12 cellular contexts compared by ENCODE assay signal in the genomic region with DNA sequence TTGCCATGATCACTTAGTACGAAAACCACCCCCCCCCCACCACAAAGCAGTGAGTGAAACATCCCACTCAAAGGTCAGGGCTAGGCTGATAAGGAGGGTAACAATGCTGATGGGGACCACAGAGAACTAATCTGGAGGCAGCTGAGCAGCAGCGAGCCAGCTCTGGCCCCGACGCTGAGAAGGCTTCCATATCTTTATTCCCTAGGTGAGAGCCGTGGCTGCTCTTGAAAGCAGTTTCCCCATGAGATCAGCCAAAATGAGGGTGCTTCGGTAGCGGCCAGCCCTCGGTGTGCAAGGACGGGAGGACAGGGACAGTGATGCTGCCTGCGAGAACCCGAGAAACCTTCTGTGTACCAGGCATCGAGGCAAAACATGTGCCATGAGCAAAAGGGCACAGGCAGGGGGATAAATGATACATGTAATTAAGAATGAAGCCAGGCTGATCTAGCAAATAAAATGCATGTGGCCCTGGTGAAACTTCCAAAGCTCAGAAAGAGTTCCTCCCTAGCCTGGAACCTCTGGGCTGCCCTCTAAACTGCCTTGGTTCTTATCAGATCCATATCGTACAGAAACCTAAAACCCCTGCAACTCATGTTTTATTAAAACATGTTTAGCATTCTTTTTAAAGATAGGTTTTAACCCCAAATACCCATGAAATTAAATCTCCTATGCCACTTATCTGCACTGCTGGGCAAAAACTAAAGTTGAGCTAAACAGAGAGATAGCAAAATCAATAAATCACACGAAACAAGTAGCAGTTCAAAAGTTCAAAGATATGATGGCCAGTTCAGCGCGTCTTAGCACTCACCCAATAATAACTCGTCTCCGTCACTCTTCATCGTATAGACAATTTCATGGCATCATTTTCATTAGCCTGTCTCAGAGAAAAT.
DNase-seq lines count a peak whose midpoint lies in the region; ATAC-seq and TF ChIP-seq lines count a peak whose summit lies in the region.
"Had no signal": no experiment of that assay in that cellular context is flagged by ENCODE, and none has a peak within 500 bp of the region (broad histone marks: within the 10 kb centered on the region; RNA-seq: fewer than 3 reads in every experiment).

No MANE protein-coding gene starts in this region.

- no peak for ATAC-seq in WTC11
- peak in 6 of 8 donors; percentile 15 to 58 (median 32) for ATAC-seq in heart right ventricle
- ATAC-seq in GM18498 (IDR thresholded peaks at IDR 0.05; ENCODE audit: unreplicated experiment) = no peak

- peak overlapping the region; percentile 53 for H3K27ac Mint-ChIP-seq in WTC11
- H3K27ac Mint-ChIP-seq: activated T-helper 2 cell treated with anti-CD3 and anti-CD28 coated beads, Interferon-gamma antibody, Interleukin-2, Interleukin-4, amounts not matched to agents 10 μg/mL and 5 μg/mL and 100 μg/mL, durations not matched to agents 14 hours and 24 hours and 36 hours had no signal

- H3K4me1 ChIP-seq in heart right ventricle (peaks cover 8 to 81% (median 43%) of the 10 kb centered on the region in 9 donors), parathyroid adenoma (no peaks in the 10 kb centered on the region)
- H3K4me1 ChIP-seq: prostate gland had no signal

- POLR2A ChIA-PET in WTC11 (lab: Charles Lee) = interaction anchor here (0.8 kb wide), 1 partner anchor 11 kb away, joined by 3 read pairs; no protein-coding TSS in a partner anchor

- no peak overlapping the region for H3K4me3 Mint-ChIP-seq in WTC11

- no peaks in the 10 kb centered on the region for H3K9me3 Mint-ChIP-seq in WTC11
- H3K9me3 Mint-ChIP-seq: activated T-helper 2 cell treated with anti-CD3 and anti-CD28 coated beads, Interferon-gamma antibody, Interleukin-2, Interleukin-4, amounts not matched to agents 10 μg/mL and 5 μg/mL and 100 μg/mL, durations not matched to agents 14 hours and 24 hours and 36 hours had no signal

- no peaks in the 10 kb centered on the region for H3K9me3 ChIP-seq in heart right ventricle
- no peaks in the 10 kb centered on the region for H3K9me3 ChIP-seq in parathyroid adenoma (ENCODE audit: control insufficient read depth, low read length)
- H3K9me3 ChIP-seq: prostate gland had no signal

- intact Hi-C loops in heart right ventricle (cut with DNase I) = loop anchor here in 5 of 10 donors (2.0 to 10.0 kb wide), 8 partner anchors 39 to 339 kb away; partner anchors contain the start of gene FOXP1 (in 3 of the 5)

- CTCF ChIA-PET in WTC11 (lab: Charles Lee) = interaction anchor here (0.7 to 1.1 kb wide), 2 partner anchors 51 to 1249 kb away, joined by 3 read pairs; no protein-coding TSS in a partner anchor

- peaks cover 65% of the 10 kb centered on the region for H3K4me1 Mint-ChIP-seq in WTC11

- no peaks in the 10 kb centered on the region for H3K36me3 Mint-ChIP-seq in WTC11

- no peaks in the 10 kb centered on the region for H3K36me3 ChIP-seq in heart right ventricle
- no peaks in the 10 kb centered on the region for H3K36me3 ChIP-seq in parathyroid adenoma (ENCODE audit: control insufficient read depth, insufficient read depth, low read length)
- H3K36me3 ChIP-seq: prostate gland had no signal

- TF ChIP-seq CTCF in WTC11 (IDR thresholded peaks at IDR 0.05) (no peak), heart right ventricle (IDR thresholded peaks at IDR 0.05) (no peak), parathyroid adenoma (IDR thresholded peaks at IDR 0.05) (no peak)

- H3K27ac ChIP-seq in heart right ventricle (peak overlapping the region in 9 of 10 donors; percentile 4 to 82 (median 69)), parathyroid adenoma (no peak overlapping the region), substantia nigra (ENCODE audit: low read depth, low read length, poor library complexity, severe bottlenecking) (no peak overlapping the region)

- WGBS in heart right ventricle, 2 donors = 35 to 52% methylated on average over 19 of the region's 19 CpGs

- H3K4me3 ChIP-seq in heart right ventricle = peak overlapping the region in 3 of 10 donors; percentile 1 to 40 (median 1)
- H3K4me3 ChIP-seq in parathyroid adenoma (ENCODE audit: low read depth, low read length) = no peak overlapping the region
- H3K4me3 ChIP-seq: prostate gland had no signal

- H3K79me2 ChIP-seq in parathyroid adenoma = no peaks in the 10 kb centered on the region

- DNase-seq in ELF-1 (ENCODE audit: low read depth, low spot score) (peak; percentile 33), WTC11 (ENCODE audit: low spot score) (no peak), heart right ventricle (no peak), dedifferentiated amniotic fluid mesenchymal stem cell (ENCODE audit: extremely low spot score) (no peak), NCI-H2227 treated with DMSO at 0.1 percent for 48 hours (lab: John Stamatoyannopoulos, UW) (no peak), substantia nigra (lab: John Stamatoyannopoulos, UW) (no peak)
- DNase-seq: effector CD8-positive, alpha-beta T cell; MM.1S had no signal

- no peaks in the 10 kb centered on the region for H3K27me3 Mint-ChIP-seq in WTC11 (ENCODE audit: low read depth)

- H3K27me3 ChIP-seq in heart right ventricle (no peaks in the 10 kb centered on the region), parathyroid adenoma (ENCODE audit: control insufficient read depth, insufficient read depth, low read length) (no peaks in the 10 kb centered on the region)

- H3K9ac ChIP-seq in parathyroid adenoma = no peak overlapping the region

- H3K4me2 ChIP-seq in parathyroid adenoma (ENCODE audit: low read length) = no peak overlapping the region

- H2AFZ ChIP-seq in parathyroid adenoma = peak overlapping the region; percentile 14

TF ChIP-seq in WTC11, 78 proteins besides CTCF, POLR2A, EP300 and RAD21:
- TF ChIP-seq, protein P1, sequence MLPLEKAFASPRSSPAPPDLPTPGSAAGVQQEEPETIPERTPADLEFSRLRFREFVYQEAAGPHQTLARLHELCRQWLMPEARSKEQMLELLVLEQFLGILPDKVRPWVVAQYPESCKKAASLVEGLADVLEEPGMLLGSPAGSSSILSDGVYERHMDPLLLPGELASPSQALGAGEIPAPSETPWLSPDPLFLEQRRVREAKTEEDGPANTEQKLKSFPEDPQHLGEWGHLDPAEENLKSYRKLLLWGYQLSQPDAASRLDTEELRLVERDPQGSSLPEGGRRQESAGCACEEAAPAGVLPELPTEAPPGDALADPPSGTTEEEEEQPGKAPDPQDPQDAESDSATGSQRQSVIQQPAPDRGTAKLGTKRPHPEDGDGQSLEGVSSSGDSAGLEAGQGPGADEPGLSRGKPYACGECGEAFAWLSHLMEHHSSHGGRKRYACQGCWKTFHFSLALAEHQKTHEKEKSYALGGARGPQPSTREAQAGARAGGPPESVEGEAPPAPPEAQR (CRISPR knock-in tag; IDR thresholded peaks at IDR 0.05) = no peak
- TF ChIP-seq, protein P2, sequence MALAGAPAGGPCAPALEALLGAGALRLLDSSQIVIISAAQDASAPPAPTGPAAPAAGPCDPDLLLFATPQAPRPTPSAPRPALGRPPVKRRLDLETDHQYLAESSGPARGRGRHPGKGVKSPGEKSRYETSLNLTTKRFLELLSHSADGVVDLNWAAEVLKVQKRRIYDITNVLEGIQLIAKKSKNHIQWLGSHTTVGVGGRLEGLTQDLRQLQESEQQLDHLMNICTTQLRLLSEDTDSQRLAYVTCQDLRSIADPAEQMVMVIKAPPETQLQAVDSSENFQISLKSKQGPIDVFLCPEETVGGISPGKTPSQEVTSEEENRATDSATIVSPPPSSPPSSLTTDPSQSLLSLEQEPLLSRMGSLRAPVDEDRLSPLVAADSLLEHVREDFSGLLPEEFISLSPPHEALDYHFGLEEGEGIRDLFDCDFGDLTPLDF (CRISPR knock-in tag; IDR thresholded peaks at IDR 0.05) = no peak
- TF ChIP-seq ETV6 (CRISPR knock-in tag; IDR thresholded peaks at IDR 0.05) = no peak
- TF ChIP-seq RORB (CRISPR knock-in tag; IDR thresholded peaks at IDR 0.05) = no peak
- no peak for TF ChIP-seq ZNF423 (CRISPR knock-in tag; IDR thresholded peaks at IDR 0.05)
TF ChIP-seq in WTC11: peak in this region for 0.

Comparison
In these comparisons a context has a peak if more than half of its experiments do, and no peak if none do; other contexts are left out.
1. ATAC-seq: peak in heart right ventricle (6 of 8); none in WTC11 (single experiment) and GM18498 (single experiment).
2. H3K27ac ChIP-seq: peak in heart right ventricle (9 of 10); none in parathyroid adenoma (single experiment) and substantia nigra (single experiment).